ENCODE assay signal across 8 cellular contexts in the genomic region with DNA sequence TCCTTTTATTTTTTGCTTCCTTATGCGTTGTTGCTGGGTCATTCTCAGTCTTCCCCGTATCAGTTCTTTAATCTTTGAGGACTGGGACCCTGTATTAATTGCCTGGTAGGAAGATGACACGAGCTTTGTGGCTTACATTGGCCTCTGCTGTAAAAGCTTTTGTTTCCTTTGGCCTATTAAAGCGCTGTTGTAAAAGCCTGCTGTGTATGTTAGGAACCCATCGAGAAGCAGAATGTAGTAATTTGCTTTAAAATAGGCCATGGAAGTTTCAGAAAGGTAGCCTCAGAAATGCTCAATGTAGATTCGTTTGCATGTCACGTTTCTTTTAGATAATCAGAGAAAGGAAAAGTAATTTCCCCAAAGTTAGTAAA.
DNase-seq lines count a peak whose midpoint lies in the region; ATAC-seq and TF ChIP-seq lines count a peak whose summit lies in the region.

No MANE protein-coding gene starts in this region.

- in situ Hi-C loops in mammary epithelial cell (cut with MboI; ENCODE audit: low sequenced_read_pairs in 2 of 2), result loop anchor here in 1 of 2 donors (5.0 to 25.0 kb wide), 2 partner anchors 179 to 306 kb away; no protein-coding TSS in a partner anchor

- peaks cover 22% of the 10 kb centered on the region for H3K4me1 Mint-ChIP-seq in T-helper 1 cell treated with Interleukin-12 subunit alpha and Interleukin-12 subunit beta and Interleukin-4 antibody, amounts not matched to agents 30 μg/mL and 1 μg/mL, for 36 hours (ENCODE audit: low read depth)

- H3K36me3 ChIP-seq in mammary epithelial cell (ENCODE audit: insufficient read depth, low read length), result no peaks in the 10 kb centered on the region
- H3K36me3 ChIP-seq in mesendoderm (ENCODE audit: control insufficient read depth, insufficient read depth, low read length), result no peaks in the 10 kb centered on the region

- H2AK5ac ChIP-seq in mesendoderm (ENCODE audit: low read length), result no peak overlapping the region

- TSS peak; percentile 90 for BruUV-seq in mammary epithelial cell (replicated peaks; lab: Mats Ljungman, UMichigan)

- no peaks in the 10 kb centered on the region for H4K20me1 ChIP-seq in mammary epithelial cell (ENCODE audit: insufficient read depth, low read length)

- H3K4me3 ChIP-seq in mammary epithelial cell (replicated peaks in 1 of 3; ENCODE audit: insufficient read depth in 1 of 3, low read depth in 2 of 3, low read length in 3 of 3) (peak overlapping the region; percentile 56 to 87 (median 66)), mesendoderm (ENCODE audit: low read length) (peak overlapping the region; percentile 18)

- dilution Hi-C loops in mammary epithelial cell (cut with HindIII; ENCODE audit: low sequenced_read_pairs), result no loop called here

- H3K4me3 Mint-ChIP-seq in T-helper 1 cell treated with Interleukin-12 subunit alpha and Interleukin-12 subunit beta and Interleukin-4 antibody, amounts not matched to agents 30 μg/mL and 1 μg/mL, for 36 hours, result peak overlapping the region; percentile 90

- peak overlapping the region; percentile 97 for H2AFZ ChIP-seq in mammary epithelial cell (ENCODE audit: low read depth, low read length)

- TF ChIP-seq CTCF in mammary epithelial cell (conservative IDR thresholded peaks at IDR 0.05 in 1 of 2, IDR thresholded peaks at IDR 0.05 in 1 of 2; ENCODE audit: extremely low read depth in 1 of 2, insufficient read depth in 1 of 2, low read depth in 1 of 2, low read length in 2 of 2), result no peak

- H3K79me2 ChIP-seq in mammary epithelial cell (ENCODE audit: insufficient read depth, low read length), result no peaks in the 10 kb centered on the region
- H3K79me2 ChIP-seq in mesendoderm (ENCODE audit: control insufficient read depth, insufficient read depth, low read length), result no peaks in the 10 kb centered on the region

- ATAC-seq in HG03378 (IDR thresholded peaks at IDR 0.05; ENCODE audit: unreplicated experiment) (peak; percentile 8), HG03039 (IDR thresholded peaks at IDR 0.05; ENCODE audit: unreplicated experiment) (no peak)

- no peak overlapping the region for H2BK15ac ChIP-seq in mesendoderm (replicated peaks; ENCODE audit: low read depth)

- H3K9me3 ChIP-seq in mammary epithelial cell (replicated peaks; ENCODE audit: insufficient read depth, low read length), result no peaks in the 10 kb centered on the region

- H3K4ac ChIP-seq in mesendoderm (ENCODE audit: low read depth, low read length), result peak overlapping the region; percentile 62

- H3K4me1 ChIP-seq in mammary epithelial cell (ENCODE audit: insufficient read depth, low read length), result peaks cover 12% of the 10 kb centered on the region
- peaks cover 3% of the 10 kb centered on the region for H3K4me1 ChIP-seq in mesendoderm (ENCODE audit: control insufficient read depth, low read depth, low read length)

- H3K36me3 Mint-ChIP-seq in T-helper 1 cell treated with Interleukin-12 subunit alpha and Interleukin-12 subunit beta and Interleukin-4 antibody, amounts not matched to agents 30 μg/mL and 1 μg/mL, for 36 hours (ENCODE audit: low read depth), result no peaks in the 10 kb centered on the region

- DNase-seq in T-helper 1 cell (no peak), mammary epithelial cell (no peak), mesendoderm (no peak), NK-92 (lab: John Stamatoyannopoulos, UW; ENCODE audit: unreplicated experiment) (no peak), NCI-H2196 treated with DMSO at 0.1 percent for 48 hours (lab: John Stamatoyannopoulos, UW; ENCODE audit: unreplicated experiment) (no peak)

- no peaks in the 10 kb centered on the region for H3K27me3 ChIP-seq in mammary epithelial cell (ENCODE audit: insufficient read depth, low read length)
- no peaks in the 10 kb centered on the region for H3K27me3 ChIP-seq in mesendoderm (ENCODE audit: insufficient read depth, low read length, poor library complexity)

- peak overlapping the region; percentile 100 for H3K9ac ChIP-seq in mammary epithelial cell (ENCODE audit: insufficient read depth, low read length)
- peak overlapping the region; percentile 71 for H3K9ac ChIP-seq in mesendoderm (ENCODE audit: low read length)

- H3K56ac ChIP-seq in mesendoderm (ENCODE audit: low read length), result peak overlapping the region; percentile 83

- no peaks in the 10 kb centered on the region for H3K9me3 Mint-ChIP-seq in T-helper 1 cell treated with Interleukin-12 subunit alpha and Interleukin-12 subunit beta and Interleukin-4 antibody, amounts not matched to agents 30 μg/mL and 1 μg/mL, for 36 hours

- intact Hi-C loops in mammary epithelial cell (cut with micrococcal nuclease), result loop anchor here (1.0 to 5.0 kb wide), 5 partner anchors 180 to 1619 kb away; no protein-coding TSS in a partner anchor

- no peaks in the 10 kb centered on the region for H3K79me1 ChIP-seq in mesendoderm (ENCODE audit: low read length)

- no peak overlapping the region for H4K5ac ChIP-seq in mesendoderm (ENCODE audit: low read length)

- WGBS in mammary epithelial cell (ENCODE audit: low coverage, missing lambda C conversion rate), result 12% methylated on average over 7 of the region's 7 CpGs
- no CpG with 5 or more reads among the region's 7 CpGs for WGBS in mesendoderm (ENCODE audit: extremely low coverage, insufficient coverage, low lambda C conversion rate)

- H4K8ac ChIP-seq in mesendoderm (ENCODE audit: low read depth, low read length), result peak overlapping the region; percentile 91

- H3K27ac Mint-ChIP-seq in T-helper 1 cell treated with Interleukin-12 subunit alpha and Interleukin-12 subunit beta and Interleukin-4 antibody, amounts not matched to agents 30 μg/mL and 1 μg/mL, for 36 hours, result peak overlapping the region; percentile 99

- H3K4me2 ChIP-seq in mammary epithelial cell (ENCODE audit: insufficient read depth, low read depth, low read length) (peak overlapping the region; percentile 95), mesendoderm (ENCODE audit: low read length) (peak overlapping the region; percentile 16)

- H2BK120ac ChIP-seq in mesendoderm (ENCODE audit: low read depth, low read length), result no peak overlapping the region

- H3K18ac ChIP-seq in mesendoderm (ENCODE audit: low read length), result peak overlapping the region; percentile 94

- H3K23ac ChIP-seq in mesendoderm (ENCODE audit: low read length), result no peak overlapping the region

- CTCF ChIA-PET in mammary epithelial cell (lab: Charles Lee; ENCODE audit: low non-redundant PET), result interaction anchor here (0.6 to 1.0 kb wide), 7 partner anchors 80 to 1633 kb away, joined by 3 to 7 read pairs (median 4); partner anchors contain the start of gene STARD13

- H2BK5ac ChIP-seq in mesendoderm (ENCODE audit: low read length), result no peak overlapping the region

- peak overlapping the region; percentile 99 for H3K27ac ChIP-seq in mammary epithelial cell (ENCODE audit: insufficient read depth, low read depth, low read length)
- H3K27ac ChIP-seq in mesendoderm (ENCODE audit: low read depth, low read length), result peak overlapping the region; percentile 96

- no peaks in the 10 kb centered on the region for H3K27me3 Mint-ChIP-seq in T-helper 1 cell treated with Interleukin-12 subunit alpha and Interleukin-12 subunit beta and Interleukin-4 antibody, amounts not matched to agents 30 μg/mL and 1 μg/mL, for 36 hours (ENCODE audit: low read depth)
